In genomic region chr11:18011633-18012313, GRCh38 we compare ENCODE assay signal across 1 cellular context.
A peak's percentile ranks its signal among the peaks of the same experiment; 100 is the strongest.
TF ChIP-seq lines count a peak whose summit lies in the region.

No MANE protein-coding gene starts in this region.

TF ChIP-seq in HepG2, 621 proteins besides CTCF, POLR2A, EP300 and RAD21 (continued from another document):
- TF ChIP-seq ZNF333 (CRISPR knock-in tag; IDR thresholded peaks at IDR 0.05; ENCODE audit: borderline replicate concordance), result no peak
- TF ChIP-seq HIC2 (CRISPR knock-in tag; IDR thresholded peaks at IDR 0.05; ENCODE audit: low read depth), result no peak
- no peak for TF ChIP-seq ZBTB46 (CRISPR knock-in tag; IDR thresholded peaks at IDR 0.05; ENCODE audit: borderline replicate concordance)
- 0 out of 2 replicates have a peak, but pooled peaks have one; percentile 5 for TF ChIP-seq ELF1 (CRISPR knock-in tag; IDR thresholded peaks at IDR 0.05)
- TF ChIP-seq ZNF7 (CRISPR knock-in tag; IDR thresholded peaks at IDR 0.05), result no peak
- no peak for TF ChIP-seq ZNF720 (CRISPR knock-in tag; IDR thresholded peaks at IDR 0.05)
- TF ChIP-seq ZNF282 (IDR thresholded peaks at IDR 0.05; ENCODE audit: partially characterized antibody), result no peak
- no peak for TF ChIP-seq ZKSCAN1 (IDR thresholded peaks at IDR 0.05; ENCODE audit: low read length)
- TF ChIP-seq ZNF547 (CRISPR knock-in tag; IDR thresholded peaks at IDR 0.05), result no peak
- no peak for TF ChIP-seq ZFP90 (CRISPR knock-in tag; IDR thresholded peaks at IDR 0.05; ENCODE audit: borderline replicate concordance)
- no peak for TF ChIP-seq ZNF33A (CRISPR knock-in tag; IDR thresholded peaks at IDR 0.05; ENCODE audit: borderline replicate concordance)
- TF ChIP-seq FOSL1 (CRISPR knock-in tag; IDR thresholded peaks at IDR 0.05; ENCODE audit: borderline replicate concordance), result no peak
- no peak for TF ChIP-seq ZKSCAN8 (CRISPR knock-in tag; IDR thresholded peaks at IDR 0.05; ENCODE audit: borderline replicate concordance)
- 0 out of 2 replicates have a peak, but pooled peaks have one; percentile 15 for TF ChIP-seq NRL (CRISPR knock-in tag; IDR thresholded peaks at IDR 0.05; ENCODE audit: borderline replicate concordance)
- TF ChIP-seq GRHL1 (CRISPR knock-in tag; conservative IDR thresholded peaks at IDR 0.05), result no peak
- no peak for TF ChIP-seq SMARCC2 (IDR thresholded peaks at IDR 0.05)
- TF ChIP-seq ZMYM4 (CRISPR knock-in tag; IDR thresholded peaks at IDR 0.05), result 0 out of 2 replicates have a peak, but pooled peaks have one; percentile 22
- no peak for TF ChIP-seq THAP9 (CRISPR knock-in tag; IDR thresholded peaks at IDR 0.05; ENCODE audit: borderline replicate concordance)
- no peak for TF ChIP-seq ZFP1 (CRISPR knock-in tag; IDR thresholded peaks at IDR 0.05)
- TF ChIP-seq MED13 (CRISPR knock-in tag; IDR thresholded peaks at IDR 0.05), result no peak
- no peak for TF ChIP-seq ZNF580 (CRISPR knock-in tag; IDR thresholded peaks at IDR 0.05; ENCODE audit: borderline replicate concordance, low read depth)
- peak; percentile 52; the same call in 1 of the 2 replicates for TF ChIP-seq SRY (CRISPR knock-in tag; IDR thresholded peaks at IDR 0.05)
- TF ChIP-seq MEF2D (CRISPR knock-in tag; IDR thresholded peaks at IDR 0.05), result no peak
- TF ChIP-seq ZNF782 (CRISPR knock-in tag; IDR thresholded peaks at IDR 0.05; ENCODE audit: borderline replicate concordance), result no peak
- TF ChIP-seq PCBP1 (IDR thresholded peaks at IDR 0.05; ENCODE audit: borderline replicate concordance, low read depth, low read length), result no peak
- TF ChIP-seq NFKB2 (CRISPR knock-in tag; IDR thresholded peaks at IDR 0.05; ENCODE audit: borderline replicate concordance), result no peak
- no peak for TF ChIP-seq NFIB (CRISPR knock-in tag; IDR thresholded peaks at IDR 0.05; ENCODE audit: borderline replicate concordance)
- TF ChIP-seq ZGPAT (CRISPR knock-in tag; IDR thresholded peaks at IDR 0.05), result no peak
- TF ChIP-seq DNMT1 (CRISPR knock-in tag; IDR thresholded peaks at IDR 0.05), result no peak
- no peak for TF ChIP-seq ZNF256 (CRISPR knock-in tag; conservative IDR thresholded peaks at IDR 0.05)
- no peak for TF ChIP-seq NFATC3 (CRISPR knock-in tag; IDR thresholded peaks at IDR 0.05)
- no peak for TF ChIP-seq KLF6 (CRISPR knock-in tag; IDR thresholded peaks at IDR 0.05)
- TF ChIP-seq ELK4 (CRISPR knock-in tag; IDR thresholded peaks at IDR 0.05; ENCODE audit: borderline replicate concordance), result no peak
- no peak for TF ChIP-seq CHD2 (IDR thresholded peaks at IDR 0.05; ENCODE audit: low read depth, low read length)
- TF ChIP-seq KLF15 (CRISPR knock-in tag; IDR thresholded peaks at IDR 0.05; ENCODE audit: borderline replicate concordance), result no peak
- no peak for TF ChIP-seq U2AF1 (optimal IDR thresholded peaks at IDR 0.05; ENCODE audit: low read depth, low read length)
- TF ChIP-seq ZNF18 (CRISPR knock-in tag; IDR thresholded peaks at IDR 0.05; ENCODE audit: insufficient replicate concordance), result peak; percentile 60
- no peak; the same call in 1 of the 2 replicates for TF ChIP-seq RBFOX2 (IDR thresholded peaks at IDR 0.05; ENCODE audit: low read depth, low read length)
- TF ChIP-seq RBM39 (IDR thresholded peaks at IDR 0.05; ENCODE audit: low read depth, low read length, poor library complexity, severe bottlenecking), result peak; percentile 2
- no peak for TF ChIP-seq NCOR1 (IDR thresholded peaks at IDR 0.05; ENCODE audit: borderline replicate concordance, low read length)
- TF ChIP-seq GMEB1 (CRISPR knock-in tag; IDR thresholded peaks at IDR 0.05; ENCODE audit: borderline replicate concordance), result no peak
- no peak for TF ChIP-seq HOXD1 (CRISPR knock-in tag; IDR thresholded peaks at IDR 0.05)
- no peak for TF ChIP-seq ZNF496 (CRISPR knock-in tag; IDR thresholded peaks at IDR 0.05; ENCODE audit: insufficient replicate concordance)
